Comparison of ENCODE assay signal across 25 cellular contexts in the genomic region with DNA sequence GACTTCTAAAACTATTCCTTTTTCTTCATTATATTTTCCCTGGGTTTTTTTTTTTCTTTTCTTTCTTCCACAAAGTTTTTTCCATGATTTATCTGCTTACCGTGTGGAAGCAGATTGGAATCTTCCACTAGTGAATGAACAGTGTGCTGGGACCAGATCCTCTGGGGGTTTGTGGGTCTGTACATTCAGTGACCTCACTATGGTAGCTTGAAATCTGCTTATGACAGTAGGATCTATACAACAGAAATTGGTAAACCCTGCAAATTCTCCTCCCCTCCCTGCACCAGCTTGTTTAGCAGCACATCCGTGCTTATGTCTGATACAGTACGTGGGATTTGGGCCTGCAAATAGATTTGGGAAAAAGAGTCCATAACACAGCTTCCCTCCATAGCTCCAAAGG. TPM values are rescaled to one million over a fixed set of nuclear protein-coding genes. Genes with fewer than 3 reads are reported as not detected.
"Had no signal": no experiment of that assay in that cellular context is flagged by ENCODE, and none has a peak within 500 bp of the region (broad histone marks: within the 10 kb centered on the region; RNA-seq: fewer than 3 reads in every experiment).

No MANE protein-coding gene starts in this region.

- H3K9me3 Mint-ChIP-seq: activated CD4-positive, alpha-beta memory T cell treated with anti-CD3 and anti-CD28 coated beads for 36 hours; activated CD4-positive, alpha-beta T cell treated with anti-CD3 and anti-CD28 coated beads, Interleukin-2, amount 10 ng/mL, durations not matched to agents 7 days and 5 days; activated naive CD4-positive, alpha-beta T cell treated with anti-CD3 and anti-CD28 coated beads, Interleukin-2, amount 50 U/mL, for 72 hours; activated naive CD8-positive, alpha-beta T cell treated with anti-CD3 and anti-CD28 coated beads, Interleukin-2, amount 50 U/mL, for 24 hours; activated T-cell treated with anti-CD3 and anti-CD28 coated beads, Interleukin-2, amount 50 U/mL, for 4 hours had no signal

- H3K4me3 Mint-ChIP-seq: activated CD4-positive, alpha-beta memory T cell treated with anti-CD3 and anti-CD28 coated beads for 36 hours; activated CD4-positive, alpha-beta T cell treated with anti-CD3 and anti-CD28 coated beads, Interleukin-2, amount 10 ng/mL, durations not matched to agents 7 days and 5 days; activated naive CD8-positive, alpha-beta T cell treated with anti-CD3 and anti-CD28 coated beads, Interleukin-2, amount 50 U/mL, for 24 hours; activated T-cell treated with anti-CD3 and anti-CD28 coated beads, Interleukin-2, amount 50 U/mL, for 4 hours; central memory CD8-positive, alpha-beta T cell had no signal

- H3K4me1 ChIP-seq: ascending aorta, body of pancreas had no signal

- H3K27ac Mint-ChIP-seq: activated CD4-positive, alpha-beta memory T cell treated with anti-CD3 and anti-CD28 coated beads for 36 hours; activated CD4-positive, alpha-beta T cell treated with anti-CD3 and anti-CD28 coated beads, Interleukin-2, amount 10 ng/mL, durations not matched to agents 7 days and 5 days; activated naive CD4-positive, alpha-beta T cell treated with anti-CD3 and anti-CD28 coated beads, Interleukin-2, amount 50 U/mL, for 72 hours; activated naive CD8-positive, alpha-beta T cell treated with anti-CD3 and anti-CD28 coated beads, Interleukin-2, amount 50 U/mL, for 24 hours had no signal

- H3K27ac ChIP-seq: ascending aorta, body of pancreas, VCaP had no signal

- H3K9me3 ChIP-seq: ascending aorta, body of pancreas had no signal

- H3K4me1 Mint-ChIP-seq: activated CD4-positive, alpha-beta T cell treated with anti-CD3 and anti-CD28 coated beads, Interleukin-2, amount 10 ng/mL, durations not matched to agents 7 days and 5 days; activated naive CD8-positive, alpha-beta T cell treated with anti-CD3 and anti-CD28 coated beads, Interleukin-2, amount 50 U/mL, for 24 hours; central memory CD8-positive, alpha-beta T cell had no signal

- H3K36me3 Mint-ChIP-seq: activated CD4-positive, alpha-beta memory T cell treated with anti-CD3 and anti-CD28 coated beads for 36 hours; activated naive CD4-positive, alpha-beta T cell treated with anti-CD3 and anti-CD28 coated beads, Interleukin-2, amount 50 U/mL, for 72 hours had no signal

- H3K36me3 ChIP-seq: ascending aorta had no signal

- DNase-seq: activated CD4-positive, alpha-beta memory T cell treated with anti-CD3 and anti-CD28 coated beads for 36 hours; activated CD4-positive, alpha-beta T cell treated with anti-CD3 and anti-CD28 coated beads, Interleukin-2, amount 10 ng/mL, durations not matched to agents 7 days and 5 days; activated CD4-positive, CD25-positive, alpha-beta regulatory T cell; activated CD8-positive, alpha-beta memory T cell treated with anti-CD3 and anti-CD28 coated beads for 24 hours; activated effector memory CD4-positive, alpha-beta T cell treated with anti-CD3 and anti-CD28 coated beads, Interleukin-2, amount 50 U/mL, for 16 hours; activated naive CD4-positive, alpha-beta T cell treated with Interleukin-2 at 50 U/mL for 16 hours; activated naive CD8-positive, alpha-beta T cell treated with anti-CD3 and anti-CD28 coated beads, Interleukin-2, amount 50 U/mL, for 24 hours; activated T-cell treated with anti-CD3 and anti-CD28 coated beads, Interleukin-2, amount 50 U/mL, for 4 hours; amniotic stem cell; body of pancreas; Karpas-422; MM.1S; NCI-H1105; NCI-H1436 treated with DMSO at 0.1 percent for 48 hours; NCI-H2029 treated with DMSO at 0.1 percent for 48 hours; NCI-H510A treated with DMSO at 0.1 percent for 48 hours; NCI-H748 treated with DMSO at 0.1 percent for 48 hours; SIG-M5; T-helper 1 cell had no signal

- H3K27me3 Mint-ChIP-seq: activated CD4-positive, alpha-beta memory T cell treated with anti-CD3 and anti-CD28 coated beads for 36 hours; activated CD4-positive, alpha-beta T cell treated with anti-CD3 and anti-CD28 coated beads, Interleukin-2, amount 10 ng/mL, durations not matched to agents 7 days and 5 days; activated naive CD8-positive, alpha-beta T cell treated with anti-CD3 and anti-CD28 coated beads, Interleukin-2, amount 50 U/mL, for 24 hours; central memory CD8-positive, alpha-beta T cell had no signal

- H3K27me3 ChIP-seq: ascending aorta, body of pancreas had no signal

- ATAC-seq: activated naive CD4-positive, alpha-beta T cell treated with anti-CD3 and anti-CD28 coated beads, Interleukin-2, amount 50 U/mL, for 72 hours; activated naive CD8-positive, alpha-beta T cell treated with anti-CD3 and anti-CD28 coated beads, Interleukin-2, amount 50 U/mL, for 24 hours; activated T-cell treated with anti-CD3 and anti-CD28 coated beads, Interleukin-2, amount 50 U/mL, for 4 hours; body of pancreas had no signal

- H3K4me3 ChIP-seq: ascending aorta, body of pancreas had no signal

RNA-seq across cellular contexts. Expression of a gene that starts 26.0 kb away (rescaled TPM):
- total RNA-seq: activated CD4-positive, alpha-beta memory T cell treated with anti-CD3 and anti-CD28 coated beads for 36 hours; activated CD4-positive, alpha-beta T cell treated with anti-CD3 and anti-CD28 coated beads, Interleukin-2, amount 10 ng/mL, durations not matched to agents 7 days and 5 days; activated naive CD4-positive, alpha-beta T cell treated with anti-CD3 and anti-CD28 coated beads, Interleukin-2, amount 50 U/mL, for 72 hours; activated T-cell treated with anti-CD3 and anti-CD28 coated beads, Interleukin-2, amount 50 U/mL, for 4 hours; ascending aorta; OCI-LY7; T-helper 2 cell treated with Interferon-gamma antibody and Interleukin-4, amounts not matched to agents 100 ng/mL and 5 ng/mL, for 36 hours had no signal
